In the genomic region with DNA sequence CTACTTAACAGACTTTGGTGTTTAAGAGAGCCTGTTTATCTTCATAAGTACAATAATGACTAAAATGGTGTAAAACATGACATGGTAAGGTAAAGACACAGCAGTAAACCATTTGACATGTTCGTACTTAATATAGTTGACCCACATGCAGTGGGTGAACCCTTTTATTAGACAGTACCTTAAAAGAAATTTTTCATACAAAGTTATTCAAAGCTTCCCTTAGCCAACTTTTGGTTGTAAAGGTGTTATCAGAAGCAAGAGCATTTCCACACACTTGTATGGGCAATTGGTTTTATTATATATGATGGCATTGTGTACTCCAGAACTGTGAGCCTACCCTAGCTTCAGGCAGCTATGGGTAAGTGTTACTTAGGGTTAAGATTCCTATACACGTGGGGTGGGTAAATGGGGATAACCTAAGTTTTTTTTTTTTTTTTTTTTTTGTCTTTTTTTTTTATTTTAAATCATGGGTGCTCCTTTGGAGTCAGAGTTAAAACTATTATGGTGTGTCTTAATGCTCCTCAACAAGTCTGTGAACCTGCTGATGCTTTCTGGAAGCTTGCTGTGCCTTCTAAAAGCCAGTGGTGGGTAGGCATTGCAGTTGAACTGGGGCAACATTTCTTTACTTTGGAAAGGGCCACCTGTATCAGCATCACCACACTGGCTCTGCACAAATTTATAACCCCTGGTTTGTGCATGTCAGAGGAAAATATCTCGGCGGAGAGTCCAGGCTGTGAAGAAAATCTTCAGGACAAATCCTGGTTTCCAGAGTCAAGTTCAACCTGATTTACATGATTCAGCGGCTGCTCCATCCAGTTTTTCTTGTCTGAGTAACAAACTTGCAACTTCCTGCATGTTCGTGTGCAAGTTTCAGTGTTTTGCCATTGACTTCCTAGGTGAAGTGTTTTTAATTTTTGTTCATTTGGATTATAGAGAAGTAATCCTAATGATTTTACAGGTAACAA, we compare ENCODE assay signal across 9 cellular contexts. TPM values are rescaled to one million over a fixed set of nuclear protein-coding genes. Genes with fewer than 3 reads are reported as not detected.
DNase-seq lines count a peak whose midpoint lies in the region; ATAC-seq, FAIRE-seq and TF ChIP-seq lines count a peak whose summit lies in the region.
"Had no signal": no experiment of that assay in that cellular context is flagged by ENCODE, and none has a peak within 500 bp of the region (broad histone marks: within the 10 kb centered on the region; RNA-seq: fewer than 3 reads in every experiment).

No MANE protein-coding gene starts in this region.

- peaks cover 62% of the 10 kb centered on the region for H4K20me1 ChIP-seq in smooth muscle cell (ENCODE audit: low read depth)

- FAIRE-seq in RCC 7860 (lab: Jason Lieb, UNC): no peak
- FAIRE-seq: GM18507 had no signal

- DNase-seq in activated naive CD4-positive, alpha-beta T cell treated with anti-CD3 and anti-CD28 coated beads, Interleukin-2, amount 10 ng/mL, durations not matched to agents 7 days and 5 days: no peak
- no peak for DNase-seq in activated naive CD4-positive, alpha-beta T cell treated with Interleukin-2 at 50 U/mL for 16 hours
- no peak for DNase-seq in activated CD4-positive, alpha-beta memory T cell treated with anti-CD3 and anti-CD28 coated beads, Interleukin-2, amount 10 ng/mL, durations not matched to agents 7 days and 5 days
- DNase-seq in right cardiac atrium: no peak
- no peak for DNase-seq in smooth muscle cell (lab: John Stamatoyannopoulos, UW; ENCODE audit: unreplicated experiment)
- no peak for DNase-seq in RCC 7860 (ENCODE audit: low spot score)

- 23% methylated on average over 6 of the region's 6 CpGs for WGBS in right cardiac atrium
- 44% methylated on average over 6 of the region's 6 CpGs for WGBS in smooth muscle cell (ENCODE audit: low lambda C conversion rate)

- CTCF ChIA-PET in activated naive CD4-positive, alpha-beta T cell treated with anti-CD3 and anti-CD28 coated beads, Interleukin-2, amount 10 ng/mL, durations not matched to agents 7 days and 5 days (lab: Charles Lee): interaction anchor here (0.7 to 1.4 kb wide), 3 partner anchors 90 to 290 kb away, joined by 3 to 5 read pairs (median 3); partner anchors contain the start of gene DDIAS
- CTCF ChIA-PET in activated CD4-positive, alpha-beta memory T cell treated with anti-CD3 and anti-CD28 coated beads, Interleukin-2, amount 10 ng/mL, durations not matched to agents 7 days and 5 days (lab: Charles Lee): interaction anchor here (0.5 to 2.4 kb wide), 5 partner anchors 39 to 258 kb away, joined by 3 to 8 read pairs (median 3); partner anchors contain the start of genes DDIAS and RAB30

- no peaks in the 10 kb centered on the region for H3K9me3 Mint-ChIP-seq in activated naive CD4-positive, alpha-beta T cell treated with anti-CD3 and anti-CD28 coated beads, Interleukin-2, amount 10 ng/mL, durations not matched to agents 7 days and 5 days
- no peaks in the 10 kb centered on the region for H3K9me3 Mint-ChIP-seq in activated CD4-positive, alpha-beta memory T cell treated with anti-CD3 and anti-CD28 coated beads, Interleukin-2, amount 10 ng/mL, durations not matched to agents 7 days and 5 days

- H3K27me3 ChIP-seq in right cardiac atrium (ENCODE audit: control insufficient read depth, insufficient read depth) (no peaks in the 10 kb centered on the region), smooth muscle cell (ENCODE audit: low read depth) (no peaks in the 10 kb centered on the region)

- peak overlapping the region; percentile 65 for H3K4me3 ChIP-seq in right cardiac atrium (ENCODE audit: low read length)
- peak overlapping the region; percentile 98 for H3K4me3 ChIP-seq in smooth muscle cell

- H3K4me1 ChIP-seq in right cardiac atrium (ENCODE audit: control insufficient read depth, insufficient read depth, low read length): peaks cover 3% of the 10 kb centered on the region
- peaks cover 25% of the 10 kb centered on the region for H3K4me1 ChIP-seq in smooth muscle cell (ENCODE audit: low read depth)

- peaks cover 1% of the 10 kb centered on the region for H3K36me3 ChIP-seq in smooth muscle cell (ENCODE audit: low read depth)

- peaks cover 3% of the 10 kb centered on the region for H3F3A ChIP-seq in smooth muscle cell (ENCODE audit: low read depth)

- peak overlapping the region; percentile 93 for H3K4me3 Mint-ChIP-seq in activated naive CD4-positive, alpha-beta T cell treated with anti-CD3 and anti-CD28 coated beads, Interleukin-2, amount 10 ng/mL, durations not matched to agents 7 days and 5 days
- H3K4me3 Mint-ChIP-seq in activated CD4-positive, alpha-beta memory T cell treated with anti-CD3 and anti-CD28 coated beads, Interleukin-2, amount 10 ng/mL, durations not matched to agents 7 days and 5 days: peak overlapping the region; percentile 100

- peak overlapping the region; percentile 98 for H3K27ac Mint-ChIP-seq in activated naive CD4-positive, alpha-beta T cell treated with anti-CD3 and anti-CD28 coated beads, Interleukin-2, amount 10 ng/mL, durations not matched to agents 7 days and 5 days
- peak overlapping the region; percentile 100 for H3K27ac Mint-ChIP-seq in activated CD4-positive, alpha-beta memory T cell treated with anti-CD3 and anti-CD28 coated beads, Interleukin-2, amount 10 ng/mL, durations not matched to agents 7 days and 5 days

- peaks cover 54% of the 10 kb centered on the region for H3K4me1 Mint-ChIP-seq in activated naive CD4-positive, alpha-beta T cell treated with anti-CD3 and anti-CD28 coated beads, Interleukin-2, amount 10 ng/mL, durations not matched to agents 7 days and 5 days
- H3K4me1 Mint-ChIP-seq in activated CD4-positive, alpha-beta memory T cell treated with anti-CD3 and anti-CD28 coated beads, Interleukin-2, amount 10 ng/mL, durations not matched to agents 7 days and 5 days: peaks cover 54% of the 10 kb centered on the region

- intact Hi-C loops in right cardiac atrium (cut with DNase I): loop anchor here in 2 of 4 donors (5.0 to 10.0 kb wide), 4 partner anchors 85 to 255 kb away; partner anchors contain the start of genes RAB30 (in 2 of the 2), DDIAS (in 1 of the 2) and PRCP (in 1 of the 2)

- H3K4me2 ChIP-seq in smooth muscle cell: peak overlapping the region; percentile 100

- POLR2A ChIA-PET in activated CD4-positive, alpha-beta memory T cell treated with anti-CD3 and anti-CD28 coated beads, Interleukin-2, amount 10 ng/mL, durations not matched to agents 7 days and 5 days (lab: Charles Lee): interaction anchor here (0.6 to 6.8 kb wide), 15 partner anchors 8 to 260 kb away, joined by 3 to 171 read pairs (median 7); partner anchors contain the start of genes CCDC90B, DDIAS, PRCP and RAB30

- TF ChIP-seq CTCF in smooth muscle cell (IDR thresholded peaks at IDR 0.05; ENCODE audit: borderline replicate concordance, insufficient read depth, poor library complexity, severe bottlenecking): no peak

- peaks cover 80% of the 10 kb centered on the region for H3K79me2 ChIP-seq in smooth muscle cell (ENCODE audit: low read depth)

- ATAC-seq in right cardiac atrium: no peak
- ATAC-seq in HG03097 (IDR thresholded peaks at IDR 0.05; ENCODE audit: low FRiP score, unreplicated experiment): no peak
- no peak for ATAC-seq in GM18517 (IDR thresholded peaks at IDR 0.05; ENCODE audit: unreplicated experiment)

- H3K27me3 Mint-ChIP-seq in activated naive CD4-positive, alpha-beta T cell treated with anti-CD3 and anti-CD28 coated beads, Interleukin-2, amount 10 ng/mL, durations not matched to agents 7 days and 5 days: peaks cover 5% of the 10 kb centered on the region
- H3K27me3 Mint-ChIP-seq in activated CD4-positive, alpha-beta memory T cell treated with anti-CD3 and anti-CD28 coated beads, Interleukin-2, amount 10 ng/mL, durations not matched to agents 7 days and 5 days: no peaks in the 10 kb centered on the region

- no peak overlapping the region for H2AFZ ChIP-seq in smooth muscle cell (ENCODE audit: low read depth)

- peaks cover 59% of the 10 kb centered on the region for H3K36me3 Mint-ChIP-seq in activated naive CD4-positive, alpha-beta T cell treated with anti-CD3 and anti-CD28 coated beads, Interleukin-2, amount 10 ng/mL, durations not matched to agents 7 days and 5 days
- H3K36me3 Mint-ChIP-seq in activated CD4-positive, alpha-beta memory T cell treated with anti-CD3 and anti-CD28 coated beads, Interleukin-2, amount 10 ng/mL, durations not matched to agents 7 days and 5 days (ENCODE audit: low read depth): peaks cover 71% of the 10 kb centered on the region

- H3K27ac ChIP-seq in right cardiac atrium (ENCODE audit: low read length): peak overlapping the region; percentile 76
- peak overlapping the region; percentile 98 for H3K27ac ChIP-seq in smooth muscle cell (ENCODE audit: low read depth)

- no peaks in the 10 kb centered on the region for H3K9me3 ChIP-seq in right cardiac atrium (ENCODE audit: control insufficient read depth, low read length)
- no peaks in the 10 kb centered on the region for H3K9me3 ChIP-seq in smooth muscle cell (replicated peaks; ENCODE audit: low read depth)

- peak overlapping the region; percentile 97 for H3K9ac ChIP-seq in smooth muscle cell (ENCODE audit: low read depth)

RNA-seq across cellular contexts. Expression of gene PCF11, which starts 3.3 kb away (rescaled TPM):
- 10 to 100 TPM; 74.6 to 80.0 TPM for total RNA-seq in activated CD4-positive, alpha-beta memory T cell treated with anti-CD3 and anti-CD28 coated beads, Interleukin-2, amount 10 ng/mL, durations not matched to agents 7 days and 5 days
- 10 to 100 TPM; 31.5 to 38.4 (median 34.6) TPM for total RNA-seq in right cardiac atrium
- 17.5 TPM for polyA plus RNA-seq in right cardiac atrium
- total RNA-seq in smooth muscle cell: 56.7 and 92.6 TPM in 2 replicates
- polyA plus RNA-seq in smooth muscle cell: 15.9 and 17.5 TPM in 2 replicates

RNA-seq across cellular contexts. Expression of gene ANKRD42, which starts 33.3 kb away (rescaled TPM):
- total RNA-seq in activated CD4-positive, alpha-beta memory T cell treated with anti-CD3 and anti-CD28 coated beads, Interleukin-2, amount 10 ng/mL, durations not matched to agents 7 days and 5 days: 1 to 10 TPM; 1.7 TPM
- total RNA-seq in right cardiac atrium: 1 to 10 TPM; 7.9 to 9.7 (median 9.0) TPM
- 4.7 TPM for polyA plus RNA-seq in right cardiac atrium
- 16.4 and 17.8 TPM in 2 replicates for total RNA-seq in smooth muscle cell
- 10.6 and 16.2 TPM in 2 replicates for polyA plus RNA-seq in smooth muscle cell
